Comparison of ENCODE assay signal across 21 cellular contexts in genomic region chr1:22836846-22837245, GRCh38.
"Had no signal": no experiment of that assay in that cellular context is flagged by ENCODE, and none has a peak within 500 bp of the region (broad histone marks: within the 10 kb centered on the region; RNA-seq: fewer than 3 reads in every experiment).

No MANE protein-coding gene starts in this region.

- ATAC-seq: esophagus mucosa; gastrocnemius medialis; left lobe of liver; naive thymus-derived CD8-positive, alpha-beta T cell; psoas muscle; right cardiac atrium; stimulated activated memory B cell treated with anti-CD40 and anti-IgM and Interleukin-4, amounts not matched to agents 10 μg/mL and 1 μg/mL and 100 μg/mL, for 72 hours; upper lobe of right lung had no signal

- DNase-seq: colonic mucosa; effector CD8-positive, alpha-beta T cell; endodermal cell; foreskin fibroblast; gastrocnemius medialis; head of caudate nucleus; mesendoderm; naive thymus-derived CD8-positive, alpha-beta T cell; psoas muscle; right cardiac atrium; sigmoid colon; stimulated activated CD4-positive, alpha-beta T cell treated with anti-CD3 and anti-CD28 coated beads, Interleukin-4, amount 100 ng/mL, for 4 hours; transverse colon; upper lobe of right lung; uterus had no signal

- H3K36me3 Mint-ChIP-seq: naive thymus-derived CD8-positive, alpha-beta T cell; stimulated activated memory B cell treated with anti-CD40 and anti-IgM and Interleukin-4, amounts not matched to agents 10 μg/mL and 1 μg/mL and 100 μg/mL, for 72 hours had no signal

- H3K4me1 Mint-ChIP-seq: naive thymus-derived CD8-positive, alpha-beta T cell; stimulated activated memory B cell treated with anti-CD40 and anti-IgM and Interleukin-4, amounts not matched to agents 10 μg/mL and 1 μg/mL and 100 μg/mL, for 72 hours had no signal

- H3K27ac Mint-ChIP-seq: dendritic cell treated with granulocyte-macrophage colony-stimulating factor and Interleukin-4, amounts not matched to agents 40 ng/mL and 50 ng/mL, for 4 days; endodermal cell; naive thymus-derived CD8-positive, alpha-beta T cell; stimulated activated memory B cell treated with anti-CD40 and anti-IgM and Interleukin-4, amounts not matched to agents 10 μg/mL and 1 μg/mL and 100 μg/mL, for 72 hours; stimulated activated naive CD8-positive, alpha-beta T cell treated with anti-CD3 and anti-CD28 coated beads, Interleukin-15, Interleukin-2, amounts not matched to agents 100 ng/mL and 50 ng/mL, for 24 hours had no signal

- H3K4me3 Mint-ChIP-seq: dendritic cell treated with granulocyte-macrophage colony-stimulating factor and Interleukin-4, amounts not matched to agents 40 ng/mL and 50 ng/mL, for 4 days; endodermal cell; naive thymus-derived CD8-positive, alpha-beta T cell; neural crest cell; stimulated activated memory B cell treated with anti-CD40 and anti-IgM and Interleukin-4, amounts not matched to agents 10 μg/mL and 1 μg/mL and 100 μg/mL, for 72 hours; stimulated activated naive CD8-positive, alpha-beta T cell treated with anti-CD3 and anti-CD28 coated beads, Interleukin-15, Interleukin-2, amounts not matched to agents 100 ng/mL and 50 ng/mL, for 24 hours had no signal

- H3K9me3 Mint-ChIP-seq: dendritic cell treated with granulocyte-macrophage colony-stimulating factor and Interleukin-4, amounts not matched to agents 40 ng/mL and 50 ng/mL, for 4 days; endodermal cell; naive thymus-derived CD8-positive, alpha-beta T cell; neural crest cell; stimulated activated memory B cell treated with anti-CD40 and anti-IgM and Interleukin-4, amounts not matched to agents 10 μg/mL and 1 μg/mL and 100 μg/mL, for 72 hours; stimulated activated naive CD8-positive, alpha-beta T cell treated with anti-CD3 and anti-CD28 coated beads, Interleukin-15, Interleukin-2, amounts not matched to agents 100 ng/mL and 50 ng/mL, for 24 hours had no signal
